Comparison of ENCODE assay signal across 15 cellular contexts in genomic region chr14:100424504-100425453, GRCh38. TPM values are rescaled to one million over a fixed set of nuclear protein-coding genes. Genes with fewer than 3 reads are reported as not detected.
DNase-seq lines count a peak whose midpoint lies in the region; ATAC-seq and TF ChIP-seq lines count a peak whose summit lies in the region.
"Had no signal": no experiment of that assay in that cellular context is flagged by ENCODE, and none has a peak within 500 bp of the region (broad histone marks: within the 10 kb centered on the region; RNA-seq: fewer than 3 reads in every experiment).

No MANE protein-coding gene starts in this region.

- WGBS in transverse colon (ENCODE audit: low coverage in 1 of 2), 2 donors = 50 to 77% methylated on average over 1 to 6 of the region's 6 CpGs

- H3K27ac ChIP-seq in transverse colon = peak overlapping the region in 3 of 4 donors; percentile 25 to 48 (median 33)
- H3K27ac ChIP-seq: heart right ventricle, prostate gland had no signal

- no peaks in the 10 kb centered on the region for H3K36me3 Mint-ChIP-seq in effector memory CD8-positive, alpha-beta T cell (ENCODE audit: insufficient read depth)

- H3K4me1 Mint-ChIP-seq in effector memory CD8-positive, alpha-beta T cell (ENCODE audit: low read depth in 2 of 2) = peaks cover 27 to 33% of the 10 kb centered on the region in 2 donors

- no peaks in the 10 kb centered on the region for H3K9me3 Mint-ChIP-seq in effector memory CD8-positive, alpha-beta T cell

- H3K36me3 ChIP-seq in transverse colon = no peaks in the 10 kb centered on the region
- H3K36me3 ChIP-seq: prostate gland had no signal

- H3K9me3 ChIP-seq in transverse colon = no peaks in the 10 kb centered on the region
- H3K9me3 ChIP-seq: heart right ventricle, prostate gland had no signal

- in situ Hi-C loops in transverse colon (cut with MboI; ENCODE audit: low pct_ligation_motif_present in 1 of 4, low pct_unique_long_range_greater_than_20kb in 1 of 4, low sequenced_read_pairs in 3 of 4) = no loop called here

- no peak for TF ChIP-seq POLR2A in transverse colon (IDR thresholded peaks at IDR 0.05)

- no peaks in the 10 kb centered on the region for H3K27me3 Mint-ChIP-seq in effector memory CD8-positive, alpha-beta T cell

- no peak for TF ChIP-seq CTCF in transverse colon (IDR thresholded peaks at IDR 0.05)

- H3K4me1 ChIP-seq in transverse colon = peaks cover 12 to 46% (median 30%) of the 10 kb centered on the region in 4 donors
- H3K4me1 ChIP-seq: prostate gland had no signal

- H3K27me3 ChIP-seq in transverse colon = no peaks in the 10 kb centered on the region
- H3K27me3 ChIP-seq: heart right ventricle had no signal

- ATAC-seq in Right ventricle myocardium superior (ENCODE audit: poor library complexity) = peak; percentile 38
- ATAC-seq in Right ventricle myocardium inferior = no peak
- ATAC-seq in effector memory CD8-positive, alpha-beta T cell (replicated peaks) = no peak
- no peak for ATAC-seq in HG02970 (IDR thresholded peaks at IDR 0.05; ENCODE audit: low FRiP score, unreplicated experiment)
- no peak for ATAC-seq in GM18858 (IDR thresholded peaks at IDR 0.05; ENCODE audit: unreplicated experiment)

- no peak overlapping the region for H3K4me3 Mint-ChIP-seq in effector memory CD8-positive, alpha-beta T cell

- peak overlapping the region; percentile 77 to 89 for H3K27ac Mint-ChIP-seq in effector memory CD8-positive, alpha-beta T cell

- intact Hi-C loops in Right ventricle myocardium superior (cut with DNase I) = no loop called here
- intact Hi-C loops in Right ventricle myocardium inferior (cut with DNase I) = no loop called here
- intact Hi-C loops in transverse colon (cut with DNase I; ENCODE audit: low total_unique reads) = no loop called here

- H3K4me3 ChIP-seq in transverse colon = no peak overlapping the region
- H3K4me3 ChIP-seq: heart right ventricle, prostate gland had no signal

- DNase-seq in Right ventricle myocardium superior = no peak
- no peak for DNase-seq in Right ventricle myocardium inferior (ENCODE audit: missing footprints)
- DNase-seq in NCI-H69 (lab: John Stamatoyannopoulos, UW) = peak; percentile 31
- no peak for DNase-seq in effector memory CD8-positive, alpha-beta T cell
- peak; percentile 50 for DNase-seq in transverse colon
- no peak for DNase-seq in SKM-1 treated with dmso at 0.1 percent for 144 hours (lab: John Stamatoyannopoulos, UW; ENCODE audit: unreplicated experiment)
- DNase-seq: heart right ventricle; mammary epithelial cell; NCI-H2029; stimulated activated CD4-positive, alpha-beta T cell treated with anti-CD3 and anti-CD28 coated beads, Interleukin-2, amount 100 ng/mL, for 48 hours; stimulated activated naive CD4-positive, alpha-beta T cell; T-helper 9 cell had no signal

- TF ChIP-seq EP300 in transverse colon (IDR thresholded peaks at IDR 0.05; ENCODE audit: low read depth) = no peak

RNA-seq across cellular contexts. Expression of gene WDR25, which starts 48.5 kb away (rescaled TPM):
- 3.9 TPM for total RNA-seq in Right ventricle myocardium superior
- 4.6 TPM for total RNA-seq in Right ventricle myocardium inferior
- total RNA-seq in transverse colon = 10 to 100 TPM in 3 of 4 donors, 1 to 10 TPM in 1; 3.4 to 11.2 (median 10.7) TPM

Comparison
In these comparisons a context has a peak if more than half of its experiments do, and no peak if none do; other contexts are left out.
1. DNase-seq: peak in NCI-H69 (single experiment) and transverse colon (single experiment); none in Right ventricle myocardium superior (single experiment), Right ventricle myocardium inferior (single experiment), effector memory CD8-positive, alpha-beta T cell (0 of 3) and SKM-1 treated with dmso at 0.1 percent for 144 hours (single experiment).